Comparison of ENCODE assay signal across 16 cellular contexts in genomic region chr5:133932441-133933168, GRCh38. TPM values are rescaled to one million over a fixed set of nuclear protein-coding genes. Genes with fewer than 3 reads are reported as not detected.
DNase-seq lines count a peak whose midpoint lies in the region; ATAC-seq and TF ChIP-seq lines count a peak whose summit lies in the region.
"Had no signal": no experiment of that assay in that cellular context is flagged by ENCODE, and none has a peak within 500 bp of the region (broad histone marks: within the 10 kb centered on the region; RNA-seq: fewer than 3 reads in every experiment).

No MANE protein-coding gene starts in this region.

- no peaks in the 10 kb centered on the region for H3K27me3 ChIP-seq in smooth muscle cell (ENCODE audit: low read depth)
- H3K27me3 ChIP-seq: neural progenitor cell had no signal

- H3K4me1 Mint-ChIP-seq in CD14-positive monocyte = peaks cover 34% of the 10 kb centered on the region

- H3K4me1 ChIP-seq in HEK293 (ENCODE audit: control insufficient read depth, insufficient read depth, low read length) (no peaks in the 10 kb centered on the region; the same call in 1 of the 2 replicates), smooth muscle cell (ENCODE audit: low read depth) (no peaks in the 10 kb centered on the region)
- H3K4me1 ChIP-seq: neural progenitor cell had no signal

- no peak overlapping the region for H3K9ac ChIP-seq in smooth muscle cell (ENCODE audit: low read depth)
- H3K9ac ChIP-seq: neural progenitor cell had no signal

- DNase-seq in CD14-positive monocyte (ENCODE audit: low spot score) = peak; percentile 55
- DNase-seq in globus pallidus (ENCODE audit: low spot score) = peak; percentile 41
- no peak for DNase-seq in NCI-H187 treated with DMSO at 0.1 percent for 48 hours (lab: John Stamatoyannopoulos, UW)
- DNase-seq in smooth muscle cell (lab: John Stamatoyannopoulos, UW; ENCODE audit: unreplicated experiment) = no peak
- no peak for DNase-seq in AG08395 (ENCODE audit: low spot score)
- DNase-seq: activated CD4-positive, alpha-beta T cell treated with anti-CD3 and anti-CD28 coated beads for 4 hours; activated naive CD4-positive, alpha-beta T cell; NCI-H2171; SHP77 treated with DMSO at 0.1 percent for 48 hours; stimulated activated CD8-positive, alpha-beta memory T cell treated with anti-CD3 and anti-CD28 coated beads, Interleukin-4, amount 100 ng/mL, for 48 hours had no signal

- intact Hi-C loops in CD14-positive monocyte (cut with micrococcal nuclease) = loop anchor here in 1 of 2 donors (10.0 kb wide), 1 partner anchor 378 kb away; no protein-coding TSS in a partner anchor

- peak; percentile 53 for TF ChIP-seq POLR2A in Raji (IDR thresholded peaks at IDR 0.05; ENCODE audit: insufficient read depth, low read depth, low read length)

- no peaks in the 10 kb centered on the region for H4K20me1 ChIP-seq in smooth muscle cell (ENCODE audit: low read depth)

- H3K4me3 ChIP-seq in HEK293 (ENCODE audit: low read depth, low read length) = no peak overlapping the region
- H3K4me3 ChIP-seq in smooth muscle cell = no peak overlapping the region
- H3K4me3 ChIP-seq: neural progenitor cell had no signal

- ATAC-seq in HG02973 (IDR thresholded peaks at IDR 0.05; ENCODE audit: unreplicated experiment) = no peak
- ATAC-seq: HCT116 had no signal

- no peak overlapping the region for H3K4me2 ChIP-seq in smooth muscle cell
- H3K4me2 ChIP-seq: neural progenitor cell had no signal

- H3K36me3 Mint-ChIP-seq in CD14-positive monocyte = peaks cover 0 to 1% of the 10 kb centered on the region in 2 donors
- H3K36me3 Mint-ChIP-seq: neural progenitor cell had no signal

- H3K9me3 ChIP-seq in HEK293 (ENCODE audit: control insufficient read depth, insufficient read depth, low read depth, low read length) (no peaks in the 10 kb centered on the region), smooth muscle cell (replicated peaks; ENCODE audit: low read depth) (no peaks in the 10 kb centered on the region)

- H2AFZ ChIP-seq in smooth muscle cell (ENCODE audit: low read depth) = no peak overlapping the region
- H2AFZ ChIP-seq: neural progenitor cell had no signal

- POLR2A ChIA-PET in HEK293 (lab: Yijun Ruan, JAX) = no interaction called here

- H3K9me3 Mint-ChIP-seq in CD14-positive monocyte = peaks cover 4 to 13% (median 8%) of the 10 kb centered on the region in 7 donors

- no peak for TF ChIP-seq CTCF in CD14-positive monocyte (IDR thresholded peaks at IDR 0.05)
- TF ChIP-seq CTCF in HEK293 (tag by site-specific recombination; IDR thresholded peaks at IDR 0.05) = no peak
- no peak for TF ChIP-seq CTCF in smooth muscle cell (IDR thresholded peaks at IDR 0.05; ENCODE audit: borderline replicate concordance, insufficient read depth, poor library complexity, severe bottlenecking)

- 93% methylated on average over 13 of the region's 13 CpGs for WGBS in smooth muscle cell (ENCODE audit: low lambda C conversion rate)

- H3K79me2 ChIP-seq in smooth muscle cell (ENCODE audit: low read depth) = no peaks in the 10 kb centered on the region

- H3F3A ChIP-seq in smooth muscle cell (ENCODE audit: low read depth) = no peaks in the 10 kb centered on the region

- peaks cover 4 to 11% (median 5%) of the 10 kb centered on the region in 3 donors for H3K27me3 Mint-ChIP-seq in CD14-positive monocyte (ENCODE audit: low read depth in 3 of 3)

- H3K27ac Mint-ChIP-seq in CD14-positive monocyte = peak overlapping the region in 6 of 7 donors; percentile 42 to 85 (median 58)
- H3K27ac Mint-ChIP-seq: neural progenitor cell had no signal

- no peaks in the 10 kb centered on the region for H3K36me3 ChIP-seq in HEK293 (ENCODE audit: control insufficient read depth in 2 of 2, insufficient read depth in 1 of 2, low read length in 2 of 2)
- H3K36me3 ChIP-seq in smooth muscle cell (ENCODE audit: low read depth) = no peaks in the 10 kb centered on the region
- H3K36me3 ChIP-seq: neural progenitor cell had no signal

- CTCF ChIA-PET in HEK293 (lab: Yijun Ruan, JAX) = no interaction called here

- H3K27ac ChIP-seq in HEK293 (ENCODE audit: extremely low read depth, low read depth, low read length) (no peak overlapping the region), smooth muscle cell (ENCODE audit: low read depth) (no peak overlapping the region)
- H3K27ac ChIP-seq: C4-2B, neural progenitor cell had no signal

- peak overlapping the region in 1 of 2 donors; percentile 53 for H3K4me3 Mint-ChIP-seq in CD14-positive monocyte
- H3K4me3 Mint-ChIP-seq: neural progenitor cell had no signal

TF ChIP-seq in HEK293, 187 proteins besides CTCF, POLR2A, EP300 and RAD21:
- TF ChIP-seq MYNN (tag by site-specific recombination; IDR thresholded peaks at IDR 0.05; ENCODE audit: borderline replicate concordance) (no peak), ZNF624 (tag by site-specific recombination; IDR thresholded peaks at IDR 0.05) (no peak), ZNF660 (tag by site-specific recombination; IDR thresholded peaks at IDR 0.05) (no peak), ZBTB1 (tag by site-specific recombination; IDR thresholded peaks at IDR 0.05) (no peak), ZNF580 (tag by site-specific recombination; IDR thresholded peaks at IDR 0.05) (no peak), ZIC2 (tag by site-specific recombination; IDR thresholded peaks at IDR 0.05) (peak; percentile 75), ZNF571 (tag by site-specific recombination; IDR thresholded peaks at IDR 0.05) (no peak)
TF ChIP-seq in HEK293: peak in this region for 1.

RNA-seq across cellular contexts. Expression of gene C5orf15, which starts 35.8 kb away (rescaled TPM):
- 10 to 100 TPM; 46.9 to 59.2 TPM for polyA plus RNA-seq in CD14-positive monocyte
- total RNA-seq in smooth muscle cell = 128 and 169 TPM in 2 replicates
- 64.9 and 66.1 TPM in 2 replicates for polyA plus RNA-seq in smooth muscle cell

Comparison
In these comparisons a context has a peak if more than half of its experiments do, and no peak if none do; other contexts are left out.
1. DNase-seq: peak in CD14-positive monocyte (single experiment) and globus pallidus (single experiment); none in NCI-H187 treated with DMSO at 0.1 percent for 48 hours (single experiment), smooth muscle cell (single experiment) and AG08395 (single experiment).